2 cellular contexts compared by ENCODE assay signal in the genomic region with DNA sequence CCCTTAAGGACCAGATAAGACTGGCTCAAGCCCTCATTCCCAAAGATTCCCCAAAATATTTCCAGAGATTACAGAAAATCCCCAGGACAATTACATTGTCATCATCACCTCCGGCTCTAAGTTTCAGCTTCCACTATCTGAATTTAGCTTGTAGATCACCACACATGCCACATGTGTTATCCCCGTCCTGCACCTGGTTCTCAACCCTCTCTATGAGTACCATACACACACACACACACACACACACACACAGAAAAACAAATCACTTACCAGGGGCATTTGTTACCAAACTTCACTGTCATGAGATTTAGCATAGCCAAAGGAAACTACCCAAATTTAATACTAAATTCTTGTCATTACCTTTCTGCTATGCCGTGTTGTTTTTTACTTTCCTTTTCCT.
TF ChIP-seq lines count a peak whose summit lies in the region.

No MANE protein-coding gene starts in this region.

TF ChIP-seq in SK-N-SH, 30 proteins besides CTCF, POLR2A, EP300 and RAD21:
- TF ChIP-seq POLR2AphosphoS5 (IDR thresholded peaks at IDR 0.05; ENCODE audit: low read depth, low read length): no peak
- TF ChIP-seq GATA2 (CRISPR knock-in tag; IDR thresholded peaks at IDR 0.05): no peak
- TF ChIP-seq, protein P1, sequence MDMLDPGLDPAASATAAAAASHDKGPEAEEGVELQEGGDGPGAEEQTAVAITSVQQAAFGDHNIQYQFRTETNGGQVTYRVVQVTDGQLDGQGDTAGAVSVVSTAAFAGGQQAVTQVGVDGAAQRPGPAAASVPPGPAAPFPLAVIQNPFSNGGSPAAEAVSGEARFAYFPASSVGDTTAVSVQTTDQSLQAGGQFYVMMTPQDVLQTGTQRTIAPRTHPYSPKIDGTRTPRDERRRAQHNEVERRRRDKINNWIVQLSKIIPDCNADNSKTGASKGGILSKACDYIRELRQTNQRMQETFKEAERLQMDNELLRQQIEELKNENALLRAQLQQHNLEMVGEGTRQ (IDR thresholded peaks at IDR 0.05; ENCODE audit: borderline replicate concordance, low read depth, low read length): no peak
- TF ChIP-seq RFX5 (IDR thresholded peaks at IDR 0.05; ENCODE audit: low read length): no peak
- TF ChIP-seq, protein P2, sequence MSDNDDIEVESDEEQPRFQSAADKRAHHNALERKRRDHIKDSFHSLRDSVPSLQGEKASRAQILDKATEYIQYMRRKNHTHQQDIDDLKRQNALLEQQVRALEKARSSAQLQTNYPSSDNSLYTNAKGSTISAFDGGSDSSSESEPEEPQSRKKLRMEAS (IDR thresholded peaks at IDR 0.05; ENCODE audit: low read depth): no peak
- TF ChIP-seq MEF2A (IDR thresholded peaks at IDR 0.05; ENCODE audit: borderline replicate concordance, low read depth): no peak

TF ChIP-seq in SK-N-SH treated with all-trans-retinoic acid at 6 μM for 48 hours, 23 proteins besides CTCF, POLR2A, EP300 and RAD21:
- no peak for TF ChIP-seq ZFP30 (CRISPR knock-in tag; IDR thresholded peaks at IDR 0.05)
- no peak for TF ChIP-seq ZNF565 (CRISPR knock-in tag; conservative IDR thresholded peaks at IDR 0.05; ENCODE audit: low read depth)
- TF ChIP-seq, protein P3, sequence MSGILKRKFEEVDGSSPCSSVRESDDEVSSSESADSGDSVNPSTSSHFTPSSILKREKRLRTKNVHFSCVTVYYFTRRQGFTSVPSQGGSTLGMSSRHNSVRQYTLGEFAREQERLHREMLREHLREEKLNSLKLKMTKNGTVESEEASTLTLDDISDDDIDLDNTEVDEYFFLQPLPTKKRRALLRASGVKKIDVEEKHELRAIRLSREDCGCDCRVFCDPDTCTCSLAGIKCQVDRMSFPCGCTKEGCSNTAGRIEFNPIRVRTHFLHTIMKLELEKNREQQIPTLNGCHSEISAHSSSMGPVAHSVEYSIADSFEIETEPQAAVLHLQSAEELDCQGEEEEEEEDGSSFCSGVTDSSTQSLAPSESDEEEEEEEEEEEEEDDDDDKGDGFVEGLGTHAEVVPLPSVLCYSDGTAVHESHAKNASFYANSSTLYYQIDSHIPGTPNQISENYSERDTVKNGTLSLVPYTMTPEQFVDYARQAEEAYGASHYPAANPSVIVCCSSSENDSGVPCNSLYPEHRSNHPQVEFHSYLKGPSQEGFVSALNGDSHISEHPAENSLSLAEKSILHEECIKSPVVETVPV (CRISPR knock-in tag; IDR thresholded peaks at IDR 0.05): no peak
- TF ChIP-seq, protein P4, sequence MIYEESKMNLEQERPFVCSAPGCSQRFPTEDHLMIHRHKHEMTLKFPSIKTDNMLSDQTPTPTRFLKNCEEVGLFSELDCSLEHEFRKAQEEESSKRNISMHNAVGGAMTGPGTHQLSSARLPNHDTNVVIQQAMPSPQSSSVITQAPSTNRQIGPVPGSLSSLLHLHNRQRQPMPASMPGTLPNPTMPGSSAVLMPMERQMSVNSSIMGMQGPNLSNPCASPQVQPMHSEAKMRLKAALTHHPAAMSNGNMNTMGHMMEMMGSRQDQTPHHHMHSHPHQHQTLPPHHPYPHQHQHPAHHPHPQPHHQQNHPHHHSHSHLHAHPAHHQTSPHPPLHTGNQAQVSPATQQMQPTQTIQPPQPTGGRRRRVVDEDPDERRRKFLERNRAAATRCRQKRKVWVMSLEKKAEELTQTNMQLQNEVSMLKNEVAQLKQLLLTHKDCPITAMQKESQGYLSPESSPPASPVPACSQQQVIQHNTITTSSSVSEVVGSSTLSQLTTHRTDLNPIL (CRISPR knock-in tag; IDR thresholded peaks at IDR 0.05; ENCODE audit: low read depth): no peak
- TF ChIP-seq SNAI2 (CRISPR knock-in tag; IDR thresholded peaks at IDR 0.05): no peak
- TF ChIP-seq, protein P5, sequence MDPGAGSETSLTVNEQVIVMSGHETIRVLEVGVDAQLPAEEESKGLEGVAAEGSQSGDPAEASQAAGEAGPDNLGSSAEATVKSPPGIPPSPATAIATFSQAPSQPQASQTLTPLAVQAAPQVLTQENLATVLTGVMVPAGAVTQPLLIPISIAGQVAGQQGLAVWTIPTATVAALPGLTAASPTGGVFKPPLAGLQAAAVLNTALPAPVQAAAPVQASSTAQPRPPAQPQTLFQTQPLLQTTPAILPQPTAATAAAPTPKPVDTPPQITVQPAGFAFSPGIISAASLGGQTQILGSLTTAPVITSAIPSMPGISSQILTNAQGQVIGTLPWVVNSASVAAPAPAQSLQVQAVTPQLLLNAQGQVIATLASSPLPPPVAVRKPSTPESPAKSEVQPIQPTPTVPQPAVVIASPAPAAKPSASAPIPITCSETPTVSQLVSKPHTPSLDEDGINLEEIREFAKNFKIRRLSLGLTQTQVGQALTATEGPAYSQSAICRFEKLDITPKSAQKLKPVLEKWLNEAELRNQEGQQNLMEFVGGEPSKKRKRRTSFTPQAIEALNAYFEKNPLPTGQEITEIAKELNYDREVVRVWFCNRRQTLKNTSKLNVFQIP (CRISPR knock-in tag; IDR thresholded peaks at IDR 0.05; ENCODE audit: borderline replicate concordance, low read depth): no peak
- TF ChIP-seq ESRRG (CRISPR knock-in tag; IDR thresholded peaks at IDR 0.05): no peak
- no peak for TF ChIP-seq TCF4 (CRISPR knock-in tag; IDR thresholded peaks at IDR 0.05; ENCODE audit: borderline replicate concordance)
- TF ChIP-seq ZNF8 (CRISPR knock-in tag; IDR thresholded peaks at IDR 0.05): no peak
- no peak for TF ChIP-seq ISL1 (CRISPR knock-in tag; IDR thresholded peaks at IDR 0.05)
- TF ChIP-seq CSDC2 (CRISPR knock-in tag; IDR thresholded peaks at IDR 0.05): no peak
- TF ChIP-seq PPARA (CRISPR knock-in tag; IDR thresholded peaks at IDR 0.05; ENCODE audit: borderline replicate concordance): no peak
- TF ChIP-seq ZFP3 (CRISPR knock-in tag; IDR thresholded peaks at IDR 0.05): no peak
